33 cellular contexts compared by ENCODE assay signal in the genomic region with DNA sequence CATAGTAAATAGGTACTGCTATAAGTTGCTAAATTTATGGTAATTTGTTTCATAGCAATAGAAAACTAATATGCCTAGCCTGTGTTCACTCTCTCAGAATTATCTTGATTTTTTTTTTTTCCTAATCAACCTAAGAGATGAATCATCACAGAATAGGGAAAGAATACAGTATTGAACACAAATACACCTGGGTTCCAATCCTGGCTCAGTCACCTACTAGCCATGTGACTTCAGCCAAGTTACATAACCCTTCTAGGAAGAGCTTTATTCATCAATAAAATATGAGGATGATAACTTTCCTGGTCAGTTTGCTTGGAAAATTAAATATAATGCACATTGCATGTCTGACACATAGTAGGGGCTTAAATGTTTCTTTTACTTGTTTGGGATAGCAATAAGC.
DNase-seq lines count a peak whose midpoint lies in the region; ATAC-seq, FAIRE-seq and TF ChIP-seq lines count a peak whose summit lies in the region.
"Had no signal": no experiment of that assay in that cellular context is flagged by ENCODE, and none has a peak within 500 bp of the region (broad histone marks: within the 10 kb centered on the region; RNA-seq: fewer than 3 reads in every experiment).

No MANE protein-coding gene starts in this region.

- H3K9me3 ChIP-seq in pancreas, result no peaks in the 10 kb centered on the region
- H3K9me3 ChIP-seq: A549; BE2C; BLaER1; BLaER1 treated with 17β-estradiol and CSF1 and Interleukin-3, amounts not matched to agents 10 nM and 100 nM; Caco-2 had no signal

- DNase-seq in mucosa of gallbladder (ENCODE audit: low spot score) (peak; percentile 50), pancreas (no peak)
- no peak for DNase-seq in activated naive CD4-positive, alpha-beta T cell treated with anti-CD3 and anti-CD28 coated beads for 36 hours
- DNase-seq: 8988T; ACHN; AML-193; BE2C; C1 segment of cervical spinal cord; Caco-2; Calu3; CD4-positive, alpha-beta memory T cell; CD4-positive, alpha-beta T cell; CD4-positive, CD25-positive, alpha-beta regulatory T cell; CD8-positive, alpha-beta memory T cell; CD8-positive, alpha-beta T cell; COR-L47; DMS 273 treated with DMSO at 0.1 percent for 48 hours; DMS153; DMS53; DMS79; DMS79 treated with DMSO at 0.1 percent for 48 hours; DND-41; EL had no signal

- peak in 3 of 4 donors; percentile 43 to 53 (median 49) for ATAC-seq in pancreas
- no peak for ATAC-seq in HG02678 (IDR thresholded peaks at IDR 0.05; ENCODE audit: unreplicated experiment)
- ATAC-seq: A549; CD8-positive, alpha-beta T cell had no signal

- no peak overlapping the region for H3K4me3 Mint-ChIP-seq in activated naive CD4-positive, alpha-beta T cell treated with anti-CD3 and anti-CD28 coated beads for 36 hours
- H3K4me3 Mint-ChIP-seq: B cell; CD14-positive monocyte; CD4-positive, alpha-beta memory T cell; CD4-positive, alpha-beta T cell; CD4-positive, CD25-positive, alpha-beta regulatory T cell; CD8-positive, alpha-beta memory T cell; CD8-positive, alpha-beta T cell had no signal

- no peak for FAIRE-seq in pancreas (lab: Jason Lieb, UNC)
- FAIRE-seq: A204.1, A549, D721Med had no signal

- H3K36me3 Mint-ChIP-seq in activated naive CD4-positive, alpha-beta T cell treated with anti-CD3 and anti-CD28 coated beads for 36 hours (ENCODE audit: low read depth), result no peaks in the 10 kb centered on the region
- H3K36me3 Mint-ChIP-seq: CD14-positive monocyte; CD4-positive, alpha-beta memory T cell; CD4-positive, CD25-positive, alpha-beta regulatory T cell; CD8-positive, alpha-beta memory T cell; CD8-positive, alpha-beta T cell had no signal

- H3K27ac Mint-ChIP-seq in activated naive CD4-positive, alpha-beta T cell treated with anti-CD3 and anti-CD28 coated beads for 36 hours, result no peak overlapping the region
- H3K27ac Mint-ChIP-seq: B cell; CD14-positive monocyte; CD4-positive, alpha-beta memory T cell; CD4-positive, alpha-beta T cell; CD8-positive, alpha-beta memory T cell; CD8-positive, alpha-beta T cell had no signal

- H3K36me3 ChIP-seq in pancreas, result no peaks in the 10 kb centered on the region
- H3K36me3 ChIP-seq: BE2C; BLaER1; BLaER1 treated with 17β-estradiol and CSF1 and Interleukin-3, amounts not matched to agents 10 nM and 100 nM had no signal

- no peak overlapping the region for H3K4me3 ChIP-seq in pancreas
- H3K4me3 ChIP-seq: A549; BLaER1; BLaER1 treated with 17β-estradiol and CSF1 and Interleukin-3, amounts not matched to agents 10 nM and 100 nM had no signal

- no peaks in the 10 kb centered on the region for H3K9me3 Mint-ChIP-seq in activated naive CD4-positive, alpha-beta T cell treated with anti-CD3 and anti-CD28 coated beads for 36 hours
- H3K9me3 Mint-ChIP-seq: CD14-positive monocyte; CD4-positive, alpha-beta memory T cell; CD4-positive, alpha-beta T cell; CD8-positive, alpha-beta memory T cell; CD8-positive, alpha-beta T cell had no signal

- intact Hi-C loops in pancreas (cut with DNase I), result no loop called here
- intact Hi-C loops in activated naive CD4-positive, alpha-beta T cell treated with anti-CD3 and anti-CD28 coated beads for 36 hours (cut with micrococcal nuclease), result no loop called here

- H3K4me1 ChIP-seq in pancreas, result no peaks in the 10 kb centered on the region
- H3K4me1 ChIP-seq: A549, BE2C, BLaER1, Caco-2 had no signal

- no peaks in the 10 kb centered on the region for H3K27me3 ChIP-seq in pancreas

- no peaks in the 10 kb centered on the region for H3K4me1 Mint-ChIP-seq in activated naive CD4-positive, alpha-beta T cell treated with anti-CD3 and anti-CD28 coated beads for 36 hours (ENCODE audit: low read depth)
- H3K4me1 Mint-ChIP-seq: B cell; CD14-positive monocyte; CD8-positive, alpha-beta memory T cell had no signal

- CTCF ChIA-PET in activated naive CD4-positive, alpha-beta T cell treated with anti-CD3 and anti-CD28 coated beads for 36 hours (lab: Charles Lee), result interaction anchor here (0.7 to 4.8 kb wide), 3 partner anchors 10 to 280 kb away, joined by 3 to 32 read pairs (median 7); a partner anchor contains a TSS

- no peak for TF ChIP-seq CTCF in pancreas (IDR thresholded peaks at IDR 0.05)

- peaks cover 54% of the 10 kb centered on the region for H3K27me3 Mint-ChIP-seq in activated naive CD4-positive, alpha-beta T cell treated with anti-CD3 and anti-CD28 coated beads for 36 hours (ENCODE audit: low read depth)

- no peak overlapping the region for H3K27ac ChIP-seq in pancreas
- H3K27ac ChIP-seq: 22Rv1; A549; BLaER1; BLaER1 treated with 17β-estradiol and CSF1 and Interleukin-3, amounts not matched to agents 10 nM and 100 nM; C4-2B had no signal
